In the genomic region with DNA sequence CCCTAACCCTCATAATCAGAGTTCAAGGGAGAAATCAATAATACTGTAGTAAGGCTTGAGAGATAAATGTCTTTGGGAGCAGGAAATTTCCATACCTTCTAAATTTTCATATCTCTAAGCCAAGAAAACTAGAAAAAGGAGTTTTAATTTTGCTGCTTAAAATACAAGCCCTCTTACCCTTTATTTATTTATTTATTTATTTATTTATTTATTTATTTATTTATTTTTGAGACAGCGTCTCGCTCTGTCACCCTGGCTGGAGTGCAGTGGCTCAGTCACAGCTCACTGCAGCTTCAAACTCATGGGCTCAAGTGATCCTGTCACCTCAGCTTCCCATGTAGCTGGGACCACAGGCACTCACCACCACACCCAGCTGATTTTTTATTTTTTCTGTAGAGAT, we compare ENCODE assay signal across 11 cellular contexts.
"Had no signal": no experiment of that assay in that cellular context is flagged by ENCODE, and none has a peak within 500 bp of the region (broad histone marks: within the 10 kb centered on the region; RNA-seq: fewer than 3 reads in every experiment).

No MANE protein-coding gene starts in this region.

- ATAC-seq: GM23338, HCT116 had no signal

- H3K36me3 ChIP-seq: HAP-1 had no signal

- H3K4me3 ChIP-seq: GM23248, GM23338, HAP-1 had no signal

- H3K9me3 ChIP-seq: HAP-1 had no signal

- DNase-seq: GM23248, GOT3, H7, H9, HCEC 1CT, HFFc6 had no signal

- FAIRE-seq: H1, H54 had no signal

- H3K4me2 ChIP-seq: GM23338 had no signal

- H3K4me1 ChIP-seq: HAP-1 had no signal

- H3K27ac ChIP-seq: GM23248 had no signal
